In the genomic region with DNA sequence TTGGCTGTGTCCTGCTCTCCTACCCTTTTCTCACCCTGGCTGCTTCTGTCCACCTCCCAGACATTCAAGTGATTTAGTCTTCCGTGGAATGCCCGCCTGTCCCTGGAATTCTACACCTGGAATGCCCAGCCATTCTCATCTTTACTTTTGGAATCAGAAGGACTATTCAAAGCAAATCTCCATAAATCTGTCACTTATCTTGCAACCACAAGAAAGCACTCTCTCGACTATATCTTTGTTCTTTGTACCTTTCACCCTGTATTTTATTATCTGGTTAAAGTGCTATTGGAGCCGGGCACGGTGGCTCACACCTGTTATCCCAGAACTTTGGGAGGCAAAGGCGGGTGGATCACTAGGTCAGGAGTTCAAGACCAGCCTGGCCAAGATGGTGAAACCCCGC, we compare ENCODE assay signal across 20 cellular contexts.
DNase-seq lines count a peak whose midpoint lies in the region; ATAC-seq and TF ChIP-seq lines count a peak whose summit lies in the region.
"Had no signal": no experiment of that assay in that cellular context is flagged by ENCODE, and none has a peak within 500 bp of the region (broad histone marks: within the 10 kb centered on the region; RNA-seq: fewer than 3 reads in every experiment).

No MANE protein-coding gene starts in this region.

- no peak overlapping the region for H3K4me3 Mint-ChIP-seq in stimulated activated naive CD8-positive, alpha-beta T cell treated with anti-CD3 and anti-CD28 coated beads, Interleukin-15, Interleukin-2, amounts not matched to agents 100 ng/mL and 50 ng/mL, for 24 hours
- no peak overlapping the region for H3K4me3 Mint-ChIP-seq in nephron
- H3K4me3 Mint-ChIP-seq: HFFc6 had no signal

- peak overlapping the region; percentile 8 to 73 for H3K9ac ChIP-seq in colonic mucosa (ENCODE audit: low read depth in 2 of 2, low read length in 2 of 2)

- H3K27ac ChIP-seq in colonic mucosa (peak overlapping the region; percentile 82), sigmoid colon (no peak overlapping the region)
- H3K27ac ChIP-seq: A549 had no signal

- H3K9me3 ChIP-seq in colonic mucosa = no peaks in the 10 kb centered on the region
- no peaks in the 10 kb centered on the region for H3K9me3 ChIP-seq in sigmoid colon
- H3K9me3 ChIP-seq: A549 had no signal

- no peak for ATAC-seq in stimulated activated naive CD8-positive, alpha-beta T cell treated with anti-CD3 and anti-CD28 coated beads, Interleukin-15, Interleukin-2, amounts not matched to agents 100 U/mL and 50 U/mL, for 24 hours
- no peak for ATAC-seq in HG02642 (IDR thresholded peaks at IDR 0.05; ENCODE audit: poor library complexity, unreplicated experiment)
- ATAC-seq: A549, Panc1 had no signal

- H3K4me1 ChIP-seq in colonic mucosa (no peaks in the 10 kb centered on the region), sigmoid colon (no peaks in the 10 kb centered on the region)
- H3K4me1 ChIP-seq: A549 had no signal

- no peak for TF ChIP-seq CTCF in colonic mucosa (IDR thresholded peaks at IDR 0.05)
- no peak for TF ChIP-seq CTCF in nephron (IDR thresholded peaks at IDR 0.05; ENCODE audit: unreplicated experiment in 3 of 3)
- no peak for TF ChIP-seq CTCF in sigmoid colon (IDR thresholded peaks at IDR 0.05)

- WGBS in sigmoid colon, 2 donors = 18 to 62% methylated on average over 7 of the region's 7 CpGs

- peak overlapping the region; percentile 82 for H3K27ac Mint-ChIP-seq in stimulated activated naive CD8-positive, alpha-beta T cell treated with anti-CD3 and anti-CD28 coated beads, Interleukin-15, Interleukin-2, amounts not matched to agents 100 ng/mL and 50 ng/mL, for 24 hours
- H3K27ac Mint-ChIP-seq in nephron = peak overlapping the region; percentile 7 to 29 (median 12)
- H3K27ac Mint-ChIP-seq: HFFc6 had no signal

- H3K36me3 ChIP-seq in colonic mucosa (no peaks in the 10 kb centered on the region), sigmoid colon (no peaks in the 10 kb centered on the region)

- H3K4me3 ChIP-seq in colonic mucosa (no peak overlapping the region), sigmoid colon (no peak overlapping the region)
- H3K4me3 ChIP-seq: A549 had no signal

- intact Hi-C loops in colonic mucosa (cut with DNase I) = no loop called here
- intact Hi-C loops in sigmoid colon (cut with DNase I) = no loop called here

- no peaks in the 10 kb centered on the region for H3K27me3 ChIP-seq in colonic mucosa
- no peaks in the 10 kb centered on the region for H3K27me3 ChIP-seq in sigmoid colon

- no peak for TF ChIP-seq POLR2A in sigmoid colon (IDR thresholded peaks at IDR 0.05)

- peaks cover 35% of the 10 kb centered on the region for H3K4me1 Mint-ChIP-seq in stimulated activated naive CD8-positive, alpha-beta T cell treated with anti-CD3 and anti-CD28 coated beads, Interleukin-15, Interleukin-2, amounts not matched to agents 100 ng/mL and 50 ng/mL, for 24 hours (ENCODE audit: low read depth)
- H3K4me1 Mint-ChIP-seq in nephron = peaks cover 22% of the 10 kb centered on the region

- no peak for TF ChIP-seq EP300 in sigmoid colon (IDR thresholded peaks at IDR 0.05)

- DNase-seq in stimulated activated naive CD8-positive, alpha-beta T cell treated with anti-CD3 and anti-CD28 coated beads, Interleukin-15, Interleukin-2, amounts not matched to agents 100 U/mL and 50 U/mL, for 24 hours = no peak
- peak; percentile 47 for DNase-seq in colonic mucosa
- no peak for DNase-seq in activated naive CD4-positive, alpha-beta T cell (lab: John Stamatoyannopoulos, UW)
- no peak for DNase-seq in sigmoid colon
- no peak for DNase-seq in NCI-H187 (lab: John Stamatoyannopoulos, UW)
- DNase-seq: Calu3; CD4-positive, CD25-positive, alpha-beta regulatory T cell; DMS79 treated with DMSO at 0.1 percent for 48 hours; GOT3; HFFc6; Karpas-422; NCI-H1105 treated with DMSO at 0.1 percent for 48 hours; NCI-H1930; NCI-H510A treated with DMSO at 0.1 percent for 48 hours; Right ventricle myocardium superior had no signal

- H3K27me3 Mint-ChIP-seq in stimulated activated naive CD8-positive, alpha-beta T cell treated with anti-CD3 and anti-CD28 coated beads, Interleukin-15, Interleukin-2, amounts not matched to agents 100 ng/mL and 50 ng/mL, for 24 hours = no peaks in the 10 kb centered on the region
- H3K27me3 Mint-ChIP-seq in nephron (ENCODE audit: low read depth) = peaks cover 3% of the 10 kb centered on the region
- H3K27me3 Mint-ChIP-seq: CD4-positive, CD25-positive, alpha-beta regulatory T cell had no signal

- no peaks in the 10 kb centered on the region for H3K36me3 Mint-ChIP-seq in stimulated activated naive CD8-positive, alpha-beta T cell treated with anti-CD3 and anti-CD28 coated beads, Interleukin-15, Interleukin-2, amounts not matched to agents 100 ng/mL and 50 ng/mL, for 24 hours (ENCODE audit: low read depth)
- H3K36me3 Mint-ChIP-seq in nephron (ENCODE audit: low read depth) = no peaks in the 10 kb centered on the region
- H3K36me3 Mint-ChIP-seq: CD4-positive, CD25-positive, alpha-beta regulatory T cell had no signal

- no peaks in the 10 kb centered on the region for H3K9me3 Mint-ChIP-seq in stimulated activated naive CD8-positive, alpha-beta T cell treated with anti-CD3 and anti-CD28 coated beads, Interleukin-15, Interleukin-2, amounts not matched to agents 100 ng/mL and 50 ng/mL, for 24 hours
- H3K9me3 Mint-ChIP-seq in nephron = no peaks in the 10 kb centered on the region
- H3K9me3 Mint-ChIP-seq: HFFc6 had no signal
